In genomic region chr3:143329567-143330164, GRCh38 we compare ENCODE assay signal across 12 cellular contexts.
DNase-seq lines count a peak whose midpoint lies in the region; ATAC-seq, FAIRE-seq and TF ChIP-seq lines count a peak whose summit lies in the region.
"Had no signal": no experiment of that assay in that cellular context is flagged by ENCODE, and none has a peak within 500 bp of the region (broad histone marks: within the 10 kb centered on the region; RNA-seq: fewer than 3 reads in every experiment).

No MANE protein-coding gene starts in this region.

- no peaks in the 10 kb centered on the region for H3K36me3 ChIP-seq in breast epithelium
- no peaks in the 10 kb centered on the region for H3K36me3 ChIP-seq in HepG2 (replicated peaks in 1 of 2; ENCODE audit: control insufficient read depth in 1 of 2, insufficient read depth in 2 of 2, low read length in 2 of 2)
- no peaks in the 10 kb centered on the region for H3K36me3 ChIP-seq in thyroid gland

- WGBS in HepG2 (ENCODE audit: low lambda C conversion rate) = 34% methylated on average over 16 of the region's 19 CpGs
- 50 to 56% methylated on average over 19 of the region's 19 CpGs for WGBS in thyroid gland, 2 donors

- TF ChIP-seq CTCF in breast epithelium (IDR thresholded peaks at IDR 0.05) (no peak), MCF 10A (IDR thresholded peaks at IDR 0.05; ENCODE audit: unreplicated experiment) (no peak), HepG2 (CRISPR knock-in tag; IDR thresholded peaks at IDR 0.05) (no peak), thyroid gland (IDR thresholded peaks at IDR 0.05) (no peak)

- CTCF ChIA-PET in MCF 10A (lab: Yijun Ruan, JAX) = interaction anchor here (0.6 kb wide), 1 partner anchor 316 kb away, joined by 3 read pairs; no protein-coding TSS in a partner anchor
- CTCF ChIA-PET in HepG2 (lab: Yijun Ruan, JAX; ENCODE audit: low intra/inter-chr PET ratio, low total read pairs) = no interaction called here

- no peak overlapping the region for H2AFZ ChIP-seq in HepG2 (ENCODE audit: low read length)
- H2AFZ ChIP-seq: PC-9 had no signal

- no peaks in the 10 kb centered on the region for H4K20me1 ChIP-seq in HepG2 (ENCODE audit: insufficient read depth, low read length)

- H3K4me2 ChIP-seq in HepG2 (ENCODE audit: low read depth, low read length) = peak overlapping the region; percentile 8; the same call in 1 of the 2 replicates
- H3K4me2 ChIP-seq: PC-9 had no signal

- POLR2A ChIA-PET in MCF 10A (lab: Yijun Ruan, JAX) = no interaction called here
- POLR2A ChIA-PET in HepG2 (lab: Yijun Ruan, JAX) = no interaction called here

- H3K36me3 Mint-ChIP-seq in MCF 10A (ENCODE audit: insufficient read depth, unreplicated experiment) = no peaks in the 10 kb centered on the region
- H3K36me3 Mint-ChIP-seq in activated T-cell treated with anti-CD3 and anti-CD28 coated beads, Interleukin-2, amount 50 U/mL, for 4 hours (ENCODE audit: insufficient read depth) = peaks cover 5% of the 10 kb centered on the region

- no peaks in the 10 kb centered on the region for H3K4me1 ChIP-seq in breast epithelium
- H3K4me1 ChIP-seq in HepG2 (ENCODE audit: insufficient read depth, low read length) = 0 out of 2 replicates have a peak, but pooled peaks cover 9% of the 10 kb centered on the region
- H3K4me1 ChIP-seq in thyroid gland = no peaks in the 10 kb centered on the region
- H3K4me1 ChIP-seq: psoas muscle had no signal

- no peaks in the 10 kb centered on the region for H3K9me3 Mint-ChIP-seq in MCF 10A (ENCODE audit: unreplicated experiment)
- no peaks in the 10 kb centered on the region for H3K9me3 Mint-ChIP-seq in activated T-cell treated with anti-CD3 and anti-CD28 coated beads, Interleukin-2, amount 50 U/mL, for 4 hours

- TF ChIP-seq EP300 in HepG2 (IDR thresholded peaks at IDR 0.05; ENCODE audit: low read depth in 2 of 2, low read length in 2 of 2) (no peak), HepG2 (CRISPR knock-in tag; IDR thresholded peaks at IDR 0.05; ENCODE audit: borderline replicate concordance) (no peak)

- no peaks in the 10 kb centered on the region for H3K27me3 ChIP-seq in breast epithelium
- no peaks in the 10 kb centered on the region for H3K27me3 ChIP-seq in HepG2 (ENCODE audit: control insufficient read depth in 1 of 2, insufficient read depth in 2 of 2, low read length in 2 of 2)
- no peaks in the 10 kb centered on the region for H3K27me3 ChIP-seq in thyroid gland

- intact Hi-C loops in breast epithelium (cut with DNase I; ENCODE audit: low total_unique reads) = no loop called here
- intact Hi-C loops in MCF 10A (cut with micrococcal nuclease) = loop anchor here (2.0 kb wide), 1 partner anchor 195 kb away; no protein-coding TSS in a partner anchor
- intact Hi-C loops in HepG2 (cut with micrococcal nuclease; ENCODE audit: unreplicated experiment) = no loop called here
- intact Hi-C loops in thyroid gland (cut with DNase I) = no loop called here

- TF ChIP-seq RAD21 in HepG2 (CRISPR knock-in tag; IDR thresholded peaks at IDR 0.05) = no peak

- H3K4me1 Mint-ChIP-seq in MCF 10A (ENCODE audit: insufficient read depth, unreplicated experiment) = peaks cover 6% of the 10 kb centered on the region
- peaks cover 12% of the 10 kb centered on the region for H3K4me1 Mint-ChIP-seq in activated T-cell treated with anti-CD3 and anti-CD28 coated beads, Interleukin-2, amount 50 U/mL, for 4 hours (ENCODE audit: low read depth)

- no peak overlapping the region for H3K4me3 Mint-ChIP-seq in MCF 10A (ENCODE audit: unreplicated experiment)
- no peak overlapping the region for H3K4me3 Mint-ChIP-seq in activated T-cell treated with anti-CD3 and anti-CD28 coated beads, Interleukin-2, amount 50 U/mL, for 4 hours
- H3K4me3 Mint-ChIP-seq: dendritic cell treated with granulocyte-macrophage colony-stimulating factor and Interleukin-4, amounts not matched to agents 40 ng/mL and 50 ng/mL, for 4 days had no signal

- H3K27ac Mint-ChIP-seq in MCF 10A (ENCODE audit: low read depth, unreplicated experiment) = no peak overlapping the region
- H3K27ac Mint-ChIP-seq: dendritic cell treated with granulocyte-macrophage colony-stimulating factor and Interleukin-4, amounts not matched to agents 40 ng/mL and 50 ng/mL, for 4 days had no signal

- peak; percentile 95 for ATAC-seq in HepG2
- ATAC-seq in activated T-cell treated with anti-CD3 and anti-CD28 coated beads, Interleukin-2, amount 50 U/mL, for 4 hours = no peak
- ATAC-seq: HCT116 had no signal

- no peaks in the 10 kb centered on the region for H3K79me2 ChIP-seq in HepG2 (ENCODE audit: insufficient read depth, low read length)

- FAIRE-seq in HepG2 (lab: Jason Lieb, UNC) = no peak

- in situ Hi-C loops in HepG2 (cut with HindIII; ENCODE audit: extremely low pct_ligation_motif_present, low pct_unique_long_range_greater_than_20kb) = no loop called here

- BruUV-seq in MCF 10A (replicated peaks; lab: Mats Ljungman, UMichigan) (no TSS peak), HepG2 (replicated peaks; lab: Mats Ljungman, UMichigan) (no TSS peak)

- H3K27me3 Mint-ChIP-seq in MCF 10A (ENCODE audit: insufficient read depth, unreplicated experiment) = no peaks in the 10 kb centered on the region
- no peaks in the 10 kb centered on the region for H3K27me3 Mint-ChIP-seq in activated T-cell treated with anti-CD3 and anti-CD28 coated beads, Interleukin-2, amount 50 U/mL, for 4 hours (ENCODE audit: low read depth)

- H3K4me3 ChIP-seq in breast epithelium (peak overlapping the region in 2 of 3 donors; percentile 11 to 44), HepG2 (replicated peaks in 1 of 3; ENCODE audit: insufficient read depth in 1 of 3, low read depth in 2 of 3, low read length in 3 of 3) (no peak overlapping the region), thyroid gland (replicated peaks in 1 of 3) (no peak overlapping the region)
- H3K4me3 ChIP-seq: PC-9, psoas muscle had no signal

- no peak overlapping the region for H3K27ac ChIP-seq in breast epithelium
- H3K27ac ChIP-seq in HepG2 (ENCODE audit: extremely low read length, insufficient read depth, low read length) = no peak overlapping the region
- H3K27ac ChIP-seq in thyroid gland = no peak overlapping the region
- H3K27ac ChIP-seq: PC-9, psoas muscle had no signal

- TF ChIP-seq POLR2A in breast epithelium (IDR thresholded peaks at IDR 0.05) = no peak
- no peak for TF ChIP-seq POLR2A in HepG2 (IDR thresholded peaks at IDR 0.05; ENCODE audit: insufficient read depth in 1 of 2, low read depth in 2 of 2, low read length in 2 of 2)
- no peak for TF ChIP-seq POLR2A in thyroid gland (IDR thresholded peaks at IDR 0.05)

- H3K9me3 ChIP-seq in breast epithelium (no peaks in the 10 kb centered on the region), HepG2 (ENCODE audit: low read length) (no peaks in the 10 kb centered on the region), thyroid gland (no peaks in the 10 kb centered on the region)
- H3K9me3 ChIP-seq: psoas muscle had no signal

- H3K9ac ChIP-seq in HepG2 (ENCODE audit: insufficient read depth, low read depth, low read length) = no peak overlapping the region

- DNase-seq in breast epithelium (ENCODE audit: low spot score in 2 of 2) = no peak
- no peak for DNase-seq in MCF 10A (ENCODE audit: unreplicated experiment)
- peak; percentile 47 for DNase-seq in astrocyte of the hippocampus (ENCODE audit: low read depth, low spot score)
- DNase-seq in HepG2 (ENCODE audit: low spot score) = peak; percentile 3
- DNase-seq in thyroid gland = peak; percentile 18 to 42
- no peak for DNase-seq in COR-L47 (lab: John Stamatoyannopoulos, UW)
- no peak for DNase-seq in OCI-M2 (lab: John Stamatoyannopoulos, UW; ENCODE audit: unreplicated experiment)
- no peak for DNase-seq in activated T-cell treated with anti-CD3 and anti-CD28 coated beads, Interleukin-2, amount 50 U/mL, for 4 hours
- DNase-seq: PC-9, psoas muscle had no signal

TF ChIP-seq in HepG2, 621 proteins besides CTCF, POLR2A, EP300 and RAD21:
- TF ChIP-seq, protein P1, sequence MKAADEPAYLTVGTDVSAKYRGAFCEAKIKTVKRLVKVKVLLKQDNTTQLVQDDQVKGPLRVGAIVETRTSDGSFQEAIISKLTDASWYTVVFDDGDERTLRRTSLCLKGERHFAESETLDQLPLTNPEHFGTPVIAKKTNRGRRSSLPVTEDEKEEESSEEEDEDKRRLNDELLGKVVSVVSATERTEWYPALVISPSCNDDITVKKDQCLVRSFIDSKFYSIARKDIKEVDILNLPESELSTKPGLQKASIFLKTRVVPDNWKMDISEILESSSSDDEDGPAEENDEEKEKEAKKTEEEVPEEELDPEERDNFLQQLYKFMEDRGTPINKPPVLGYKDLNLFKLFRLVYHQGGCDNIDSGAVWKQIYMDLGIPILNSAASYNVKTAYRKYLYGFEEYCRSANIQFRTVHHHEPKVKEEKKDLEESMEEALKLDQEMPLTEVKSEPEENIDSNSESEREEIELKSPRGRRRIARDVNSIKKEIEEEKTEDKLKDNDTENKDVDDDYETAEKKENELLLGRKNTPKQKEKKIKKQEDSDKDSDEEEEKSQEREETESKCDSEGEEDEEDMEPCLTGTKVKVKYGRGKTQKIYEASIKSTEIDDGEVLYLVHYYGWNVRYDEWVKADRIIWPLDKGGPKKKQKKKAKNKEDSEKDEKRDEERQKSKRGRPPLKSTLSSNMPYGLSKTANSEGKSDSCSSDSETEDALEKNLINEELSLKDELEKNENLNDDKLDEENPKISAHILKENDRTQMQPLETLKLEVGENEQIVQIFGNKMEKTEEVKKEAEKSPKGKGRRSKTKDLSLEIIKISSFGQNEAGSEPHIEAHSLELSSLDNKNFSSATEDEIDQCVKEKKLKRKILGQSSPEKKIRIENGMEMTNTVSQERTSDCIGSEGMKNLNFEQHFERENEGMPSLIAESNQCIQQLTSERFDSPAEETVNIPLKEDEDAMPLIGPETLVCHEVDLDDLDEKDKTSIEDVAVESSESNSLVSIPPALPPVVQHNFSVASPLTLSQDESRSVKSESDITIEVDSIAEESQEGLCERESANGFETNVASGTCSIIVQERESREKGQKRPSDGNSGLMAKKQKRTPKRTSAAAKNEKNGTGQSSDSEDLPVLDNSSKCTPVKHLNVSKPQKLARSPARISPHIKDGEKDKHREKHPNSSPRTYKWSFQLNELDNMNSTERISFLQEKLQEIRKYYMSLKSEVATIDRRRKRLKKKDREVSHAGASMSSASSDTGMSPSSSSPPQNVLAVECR (CRISPR knock-in tag; IDR thresholded peaks at IDR 0.05; ENCODE audit: borderline replicate concordance) = no peak
- TF ChIP-seq HNF4A (CRISPR knock-in tag; IDR thresholded peaks at IDR 0.05) = 0 out of 2 replicates have a peak, but pooled peaks have one; percentile 20

Comparison
In these comparisons a context has a peak if more than half of its experiments do, and no peak if none do; other contexts are left out.
1. DNase-seq: peak in astrocyte of the hippocampus (single experiment), HepG2 (single experiment) and thyroid gland (2 of 2); none in breast epithelium (0 of 2), MCF 10A (single experiment), COR-L47 (single experiment), OCI-M2 (single experiment) and activated T-cell treated with anti-CD3 and anti-CD28 coated beads, Interleukin-2, amount 50 U/mL, for 4 hours (single experiment).
2. H3K4me3 ChIP-seq: peak in breast epithelium (2 of 3); none in HepG2 (0 of 3) and thyroid gland (0 of 3).